Comparison of ENCODE assay signal across 9 cellular contexts in genomic region chr14:60656755-60657608, GRCh38. TPM values are rescaled to one million over a fixed set of nuclear protein-coding genes. Genes with fewer than 3 reads are reported as not detected.
A peak's percentile ranks its signal among the peaks of the same experiment; 100 is the strongest.
DNase-seq lines count a peak whose midpoint lies in the region; ATAC-seq, FAIRE-seq and TF ChIP-seq lines count a peak whose summit lies in the region.
"Had no signal": no experiment of that assay in that cellular context is flagged by ENCODE, and none has a peak within 500 bp of the region (broad histone marks: within the 10 kb centered on the region; RNA-seq: fewer than 3 reads in every experiment).

No MANE protein-coding gene starts in this region.

- H3K36me3 ChIP-seq in MM.1S (replicated peaks; ENCODE audit: insufficient read depth, low read length) (no peaks in the 10 kb centered on the region), neuronal stem cell (replicated peaks in 1 of 2; ENCODE audit: control insufficient read depth in 2 of 2, insufficient read depth in 2 of 2, low read length in 2 of 2) (no peaks in the 10 kb centered on the region)

- no peaks in the 10 kb centered on the region for H3K9me3 ChIP-seq in MM.1S (replicated peaks; ENCODE audit: insufficient read depth, low read length)
- H3K9me3 ChIP-seq in neuronal stem cell (replicated peaks in 1 of 2; ENCODE audit: control insufficient read depth in 2 of 2, insufficient read depth in 1 of 2, low read depth in 1 of 2, low read length in 2 of 2), result peaks cover 0 to 11% of the 10 kb centered on the region in 2 donors

- H3K4me3 ChIP-seq in AG09309 (ENCODE audit: control insufficient read depth, low read depth, low read length) (peak overlapping the region; percentile 57), MM.1S (ENCODE audit: low read length) (peak overlapping the region; percentile 70), fibroblast of the aortic adventitia (ENCODE audit: low read depth, low read length) (peak overlapping the region; percentile 72), neuronal stem cell (ENCODE audit: low read length in 2 of 2) (peak overlapping the region; percentile 62 to 82)

- TF ChIP-seq CTCF in AG09309 (IDR thresholded peaks at IDR 0.05; ENCODE audit: control insufficient read depth, insufficient read depth, low read depth, low read length, missing control alignments), result peak; percentile 54
- peak; percentile 36 for TF ChIP-seq CTCF in MM.1S (IDR thresholded peaks at IDR 0.05; ENCODE audit: low read length)
- peak; percentile 66 for TF ChIP-seq CTCF in VCaP (conservative IDR thresholded peaks at IDR 0.05)
- peak; percentile 49 for TF ChIP-seq CTCF in fibroblast of the aortic adventitia (IDR thresholded peaks at IDR 0.05; ENCODE audit: insufficient read depth, low read length)

- H2AK5ac ChIP-seq in neuronal stem cell (ENCODE audit: low read depth, low read length), result no peak overlapping the region

- no peak overlapping the region for H4K91ac ChIP-seq in neuronal stem cell (ENCODE audit: low read depth, low read length, poor library complexity)

- no peaks in the 10 kb centered on the region for H3K4me1 ChIP-seq in MM.1S (ENCODE audit: low read length)
- H3K4me1 ChIP-seq in neuronal stem cell (ENCODE audit: control insufficient read depth in 2 of 2, insufficient read depth in 1 of 2, low read depth in 1 of 2, low read length in 2 of 2), result peaks cover 20 to 22% of the 10 kb centered on the region in 2 donors

- H3K9ac ChIP-seq in MM.1S (ENCODE audit: low read length), result peak overlapping the region; percentile 60
- H3K9ac ChIP-seq in neuronal stem cell (ENCODE audit: low read depth, low read length, poor library complexity), result peak overlapping the region; percentile 86

- no peaks in the 10 kb centered on the region for H3F3A ChIP-seq in MM.1S (ENCODE audit: insufficient read depth, low read length)

- no peak overlapping the region for H3K4ac ChIP-seq in neuronal stem cell (ENCODE audit: low read length)

- TF ChIP-seq POLR2A in GM12891 (IDR thresholded peaks at IDR 0.05; ENCODE audit: low read depth, low read length), result no peak

- H3K23ac ChIP-seq in neuronal stem cell (ENCODE audit: low read depth, low read length, poor library complexity), result no peak overlapping the region

- H3K4me2 ChIP-seq in MM.1S (ENCODE audit: low read depth, low read length) (peak overlapping the region; percentile 81), neuronal stem cell (ENCODE audit: insufficient read depth, low read length, poor library complexity, severe bottlenecking) (peak overlapping the region; percentile 92)

- H4K8ac ChIP-seq in neuronal stem cell (ENCODE audit: low read depth, low read length), result no peak overlapping the region

- no peak overlapping the region for H2BK5ac ChIP-seq in neuronal stem cell (ENCODE audit: low read length)

- H2BK15ac ChIP-seq in neuronal stem cell (ENCODE audit: low read length), result peak overlapping the region; percentile 6

- H4K20me1 ChIP-seq in MM.1S (ENCODE audit: insufficient read depth, low read length), result no peaks in the 10 kb centered on the region

- H3K79me2 ChIP-seq in MM.1S (ENCODE audit: low read length), result no peaks in the 10 kb centered on the region

- DNase-seq in AG09309 (ENCODE audit: low read depth), result no peak
- peak; percentile 71 for DNase-seq in GM12891 (ENCODE audit: insufficient read length, low spot score)
- DNase-seq in MM.1S, result peak; percentile 51
- peak; percentile 59 for DNase-seq in fibroblast of the aortic adventitia (ENCODE audit: low read depth)
- peak; percentile 68 for DNase-seq in neuronal stem cell (ENCODE audit: low spot score)
- no peak for DNase-seq in stimulated activated naive CD4-positive, alpha-beta T cell treated with Interleukin-2 at 50 U/mL for 16 hours (lab: John Stamatoyannopoulos, UW)

- H2AFZ ChIP-seq in MM.1S (ENCODE audit: low read length) (peak overlapping the region; percentile 87), neuronal stem cell (ENCODE audit: low read length) (peak overlapping the region; percentile 98)

- peak; percentile 86 for FAIRE-seq in GM12891 (lab: Jason Lieb, UNC)
- FAIRE-seq: TTC549 had no signal

- H3K18ac ChIP-seq in neuronal stem cell (ENCODE audit: low read length), result peak overlapping the region; percentile 93

- H3K27me3 ChIP-seq in MM.1S (replicated peaks; ENCODE audit: insufficient read depth, low read length) (peaks cover 10% of the 10 kb centered on the region), neuronal stem cell (ENCODE audit: control insufficient read depth in 3 of 3, insufficient read depth in 3 of 3, low read depth in 1 of 3, low read length in 3 of 3) (peaks cover 25 to 72% (median 70%) of the 10 kb centered on the region in 3 experiments)

- H3K9me2 ChIP-seq in MM.1S (replicated peaks; ENCODE audit: insufficient read depth, low read length), result no peaks in the 10 kb centered on the region

- peak; percentile 81 for ATAC-seq in HG02571 (IDR thresholded peaks at IDR 0.05; ENCODE audit: unreplicated experiment)

- H3K14ac ChIP-seq in neuronal stem cell (ENCODE audit: low read length), result no peak overlapping the region

- H2BK120ac ChIP-seq in neuronal stem cell (ENCODE audit: low read depth, low read length), result no peak overlapping the region

- no peak overlapping the region for H2BK12ac ChIP-seq in neuronal stem cell (ENCODE audit: low read length)

- H3K79me1 ChIP-seq in neuronal stem cell (ENCODE audit: low read depth, low read length), result no peaks in the 10 kb centered on the region

- whole genome bisulfite sequencing in neuronal stem cell (ENCODE audit: extremely low coverage in 2 of 2, insufficient read length in 2 of 2, insufficient replicate concordance in 1 of 2), 2 donors, result no CpG with 5 or more reads among the region's 88 CpGs

- H3K27ac ChIP-seq in MM.1S (ENCODE audit: low read length), result peak overlapping the region; percentile 29; the same call in 1 of the 2 replicates
- peak overlapping the region; percentile 73 for H3K27ac ChIP-seq in VCaP
- no peak overlapping the region for H3K27ac ChIP-seq in neuronal stem cell (replicated peaks; ENCODE audit: low read length)

TF ChIP-seq in GM12891, 5 proteins besides CTCF, POLR2A, EP300 and RAD21:
- TF ChIP-seq TAF1 (IDR thresholded peaks at IDR 0.05; ENCODE audit: low read depth, low read length) (no peak), POU2F2 (IDR thresholded peaks at IDR 0.05; ENCODE audit: low read depth, low read length) (no peak), POLR2AphosphoS5 (IDR thresholded peaks at IDR 0.05; ENCODE audit: low read depth, low read length) (no peak), PAX5 (IDR thresholded peaks at IDR 0.05; ENCODE audit: insufficient read depth, low read length, severe bottlenecking) (peak; percentile 89), SPI1 (IDR thresholded peaks at IDR 0.05; ENCODE audit: low read depth, low read length) (peak; percentile 50; the same call in 1 of the 2 replicates)
TF ChIP-seq in GM12891: peak in this region for 2.

RNA-seq across cellular contexts. Expression of gene SIX1, which starts 7.7 kb away (rescaled TPM):
- not detected for polyA plus RNA-seq in GM12891 (2012; ENCODE audit: low read depth, missing spikeins)
- total RNA-seq in fibroblast of the aortic adventitia (ENCODE audit: low replicate concordance), result 4.6 and 9.6 TPM in 2 replicates
- polyA plus RNA-seq in neuronal stem cell (2013, experiment 1 of 2), result 0.13 TPM
- polyA plus RNA-seq in neuronal stem cell (2013, experiment 2 of 2), result 0.11 TPM

Comparison
In these comparisons a context has a peak if more than half of its experiments do, and no peak if none do; other contexts are left out.
1. DNase-seq: peak in GM12891 (single experiment), MM.1S (single experiment), fibroblast of the aortic adventitia (single experiment) and neuronal stem cell (single experiment); none in AG09309 (single experiment) and stimulated activated naive CD4-positive, alpha-beta T cell treated with Interleukin-2 at 50 U/mL for 16 hours (single experiment).
2. Peak in every context shown above with its lines, with median percentiles within 50 percentile points of each other: H3K4me3 ChIP-seq and CTCF ChIP-seq.